8 cellular contexts compared by ENCODE assay signal in genomic region chr17:81294512-81295030, GRCh38. TPM values are rescaled to one million over a fixed set of nuclear protein-coding genes. Genes with fewer than 3 reads are reported as not detected.
DNase-seq lines count a peak whose midpoint lies in the region; ATAC-seq and TF ChIP-seq lines count a peak whose summit lies in the region.

No MANE protein-coding gene starts in this region.

- H3K9me3 ChIP-seq in iPS-18c (ENCODE audit: control insufficient read depth, insufficient read depth, low read length) = peaks cover 2% of the 10 kb centered on the region

- no peak for TF ChIP-seq CTCF in 22Rv1 (IDR thresholded peaks at IDR 0.05)
- TF ChIP-seq CTCF in LNCaP clone FGC (IDR thresholded peaks at IDR 0.05; ENCODE audit: control insufficient read depth, extremely low read depth, insufficient read depth) = no peak

- H3K27ac ChIP-seq in 22Rv1 (peak overlapping the region; percentile 88), adipose tissue (ENCODE audit: low read depth, low read length) (peak overlapping the region; percentile 75)

- no peaks in the 10 kb centered on the region for H3K9me3 Mint-ChIP-seq in stimulated activated effector memory CD8-positive, alpha-beta T cell treated with anti-CD3 and anti-CD28 coated beads, Interleukin-12 subunit alpha, Interleukin-12 subunit beta, amount 100 ng/mL, for 72 hours

- peak overlapping the region; percentile 100 for H3K4me3 Mint-ChIP-seq in stimulated activated effector memory CD8-positive, alpha-beta T cell treated with anti-CD3 and anti-CD28 coated beads, Interleukin-12 subunit alpha, Interleukin-12 subunit beta, amount 100 ng/mL, for 72 hours

- H3K27ac Mint-ChIP-seq in stimulated activated effector memory CD8-positive, alpha-beta T cell treated with anti-CD3 and anti-CD28 coated beads, Interleukin-12 subunit alpha, Interleukin-12 subunit beta, amount 100 ng/mL, for 72 hours = peak overlapping the region; percentile 99

- peaks cover 48% of the 10 kb centered on the region for H3K4me1 Mint-ChIP-seq in stimulated activated effector memory CD8-positive, alpha-beta T cell treated with anti-CD3 and anti-CD28 coated beads, Interleukin-12 subunit alpha, Interleukin-12 subunit beta, amount 100 ng/mL, for 72 hours

- peaks cover 25% of the 10 kb centered on the region for H3K36me3 Mint-ChIP-seq in stimulated activated effector memory CD8-positive, alpha-beta T cell treated with anti-CD3 and anti-CD28 coated beads, Interleukin-12 subunit alpha, Interleukin-12 subunit beta, amount 100 ng/mL, for 72 hours

- H3K4me3 ChIP-seq in LNCaP clone FGC (ENCODE audit: low read depth, low read length) (peak overlapping the region; percentile 75), iPS-18c (ENCODE audit: insufficient read depth, low read depth, low read length) (peak overlapping the region; percentile 87)

- no peak for DNase-seq in LNCaP clone FGC (ENCODE audit: low read depth)
- DNase-seq in stimulated activated effector memory CD8-positive, alpha-beta T cell treated with anti-CD3 and anti-CD28 coated beads, Interleukin-12 subunit alpha, Interleukin-12 subunit beta, amount 100 ng/mL, for 72 hours (ENCODE audit: low spot score in 2 of 2) = no peak
- DNase-seq in NCI-H1417 treated with DMSO at 0.1 percent for 48 hours (lab: John Stamatoyannopoulos, UW) = no peak

- 1% methylated on average over 48 of the region's 48 CpGs for WGBS in adipose tissue, 3 donors

- ATAC-seq in GM19035 (IDR thresholded peaks at IDR 0.05; ENCODE audit: unreplicated experiment) = peak; percentile 7
- peak; percentile 3 for ATAC-seq in stimulated activated effector memory CD8-positive, alpha-beta T cell treated with anti-CD3 and anti-CD28 coated beads, Interleukin-12 subunit alpha, Interleukin-12 subunit beta, amount 100 ng/mL, for 72 hours
- no peak for ATAC-seq in HG02840 (IDR thresholded peaks at IDR 0.05; ENCODE audit: low FRiP score, unreplicated experiment)

RNA-seq across cellular contexts. Expression of gene SLC38A10, which starts 0.5 kb away (rescaled TPM):
- polyA plus RNA-seq in adipose tissue = 100 to 1,000 TPM in 1 of 3 donors, 10 to 100 TPM in 2; 40.7 to 115 (median 80.2) TPM

RNA-seq across cellular contexts. Expression of gene NDUFAF8, which starts 55.5 kb away (rescaled TPM):
- 10 to 100 TPM; 17.7 to 56.3 (median 46.2) TPM for polyA plus RNA-seq in adipose tissue

RNA-seq across cellular contexts. Expression of gene TEPSIN, which starts 55.7 kb away (rescaled TPM):
- polyA plus RNA-seq in adipose tissue = 10 to 100 TPM; 22.7 to 24.7 (median 24.0) TPM
